8 cellular contexts compared by ENCODE assay signal in genomic region chr7:5045558-5046396, GRCh38. TPM values are rescaled to one million over a fixed set of nuclear protein-coding genes. Genes with fewer than 3 reads are reported as not detected.
DNase-seq lines count a peak whose midpoint lies in the region; ATAC-seq and TF ChIP-seq lines count a peak whose summit lies in the region.

RBAK (plus strand) TSS chr7:5045860; CDS start chr7:5048077, 2,217 bp downstream.

- peak within 1 kb of the TSS; percentile 85 for H3K4me3 Mint-ChIP-seq in activated T-cell treated with anti-CD3 and anti-CD28 coated beads, Interleukin-2, amount 50 U/mL, for 4 hours

- H3K36me3 Mint-ChIP-seq in activated T-cell treated with anti-CD3 and anti-CD28 coated beads, Interleukin-2, amount 50 U/mL, for 4 hours (ENCODE audit: insufficient read depth), result peaks cover 24% of the 10 kb centered on the region

- peaks cover 25% of the 10 kb centered on the region for H3K4me1 Mint-ChIP-seq in activated T-cell treated with anti-CD3 and anti-CD28 coated beads, Interleukin-2, amount 50 U/mL, for 4 hours (ENCODE audit: low read depth)

- BruUV-seq in Panc1 (replicated peaks; lab: Mats Ljungman, UMichigan), result TSS peak; percentile 63

- TF ChIP-seq CTCF in Panc1 (IDR thresholded peaks at IDR 0.05), result no peak
- TF ChIP-seq CTCF in esophagus muscularis mucosa (IDR thresholded peaks at IDR 0.05), result peak in 2 of 3 experiments; percentile 9 to 17

- H3K36me3 ChIP-seq in Panc1 (ENCODE audit: control insufficient read depth, insufficient read depth, low read length), result no peaks in the 10 kb centered on the region
- H3K36me3 ChIP-seq in esophagus muscularis mucosa, result peaks cover 11 to 27% (median 17%) of the 10 kb centered on the region in 4 donors
- peaks cover 0 to 19% of the 10 kb centered on the region in 2 donors for H3K36me3 ChIP-seq in muscle layer of duodenum (ENCODE audit: control insufficient read depth in 1 of 2, insufficient read depth in 2 of 2, low read length in 2 of 2)

- H3K27me3 ChIP-seq in Panc1 (ENCODE audit: control insufficient read depth, insufficient read depth, low read length) (no peaks in the 10 kb centered on the region), esophagus muscularis mucosa (no peaks in the 10 kb centered on the region), muscle layer of duodenum (ENCODE audit: low read depth, low read length) (no peaks in the 10 kb centered on the region)

- WGBS in esophagus muscularis mucosa, result 1% methylated on average over 27 of the region's 69 CpGs

- TF ChIP-seq POLR2A in esophagus muscularis mucosa (IDR thresholded peaks at IDR 0.05; ENCODE audit: low read depth), result no peak

- H3K27ac ChIP-seq in Panc1 (ENCODE audit: low read length) (peak within 1 kb of the TSS; percentile 95), esophagus muscularis mucosa (replicated peaks in 1 of 4) (peak within 1 kb of the TSS; percentile 83 to 88 (median 88)), muscle layer of duodenum (ENCODE audit: low read length) (no peak within 1 kb of the TSS)

- H3K4me3 ChIP-seq in Panc1 (ENCODE audit: low read depth in 2 of 2, low read length in 2 of 2) (peak within 1 kb of the TSS; percentile 74 to 88), esophagus muscularis mucosa (peak within 1 kb of the TSS; percentile 76 to 95 (median 82)), muscle layer of duodenum (ENCODE audit: low read depth in 1 of 2, low read length in 2 of 2) (peak within 1 kb of the TSS; percentile 52 to 88)

- H3K4me1 ChIP-seq in Panc1 (ENCODE audit: control insufficient read depth, insufficient read depth, low read length), result 0 out of 2 replicates have a peak, but pooled peaks cover 3% of the 10 kb centered on the region
- H3K4me1 ChIP-seq in esophagus muscularis mucosa, result peaks cover 9 to 19% (median 16%) of the 10 kb centered on the region in 4 donors
- peaks cover 0 to 3% of the 10 kb centered on the region in 2 donors for H3K4me1 ChIP-seq in muscle layer of duodenum (ENCODE audit: control insufficient read depth in 1 of 2, insufficient read depth in 2 of 2, low read length in 2 of 2)

- CTCF ChIA-PET in Panc1 (lab: Charles Lee), result interaction anchor here (0.6 kb wide), 1 partner anchor 136 kb away, joined by 8 read pairs; no protein-coding TSS in a partner anchor

- in situ Hi-C loops in KBM-7 (cut with MboI; ENCODE audit: low pct_unique_long_range_greater_than_20kb, low sequenced_read_pairs), result no loop called here
- in situ Hi-C loops in Panc1 (cut with HindIII; ENCODE audit: low pct_unique_long_range_greater_than_20kb, low sequenced_read_pairs), result no loop called here

- POLR2A ChIA-PET in Panc1 (lab: Charles Lee), result interaction anchor here (0.6 kb wide), 1 partner anchor 95 kb away, joined by 4 read pairs; no protein-coding TSS in a partner anchor

- intact Hi-C loops in Panc1 (cut with micrococcal nuclease; ENCODE audit: unreplicated experiment) (no loop called here), esophagus muscularis mucosa (cut with DNase I) (no loop called here)

- H3K9me3 Mint-ChIP-seq in activated T-cell treated with anti-CD3 and anti-CD28 coated beads, Interleukin-2, amount 50 U/mL, for 4 hours, result peaks cover 5% of the 10 kb centered on the region

- ATAC-seq in GM21723 (IDR thresholded peaks at IDR 0.05; ENCODE audit: unreplicated experiment), result peak; percentile 100
- ATAC-seq in Panc1, result peak; percentile 100
- peak; percentile 100 for ATAC-seq in activated T-cell treated with anti-CD3 and anti-CD28 coated beads, Interleukin-2, amount 50 U/mL, for 4 hours

- H3K9me3 ChIP-seq in Panc1 (ENCODE audit: control insufficient read depth, insufficient read depth, low read depth, low read length) (peaks cover 4% of the 10 kb centered on the region; the same call in 1 of the 2 replicates), esophagus muscularis mucosa (no peaks in the 10 kb centered on the region), muscle layer of duodenum (ENCODE audit: control insufficient read depth in 1 of 2, low read length in 2 of 2) (no peaks in the 10 kb centered on the region)

- DNase-seq in DMS79 (lab: John Stamatoyannopoulos, UW) (peak; percentile 88), KBM-7 (peak; percentile 96), Panc1 (ENCODE audit: low read depth, low spot score) (peak; percentile 67), esophagus muscularis mucosa (ENCODE audit: extremely low spot score) (peak; percentile 97)
- DNase-seq in activated T-cell treated with anti-CD3 and anti-CD28 coated beads, Interleukin-2, amount 50 U/mL, for 4 hours, result peak; percentile 81
- peak; percentile 75 for DNase-seq in stimulated activated CD8-positive, alpha-beta memory T cell treated with anti-CD3 and anti-CD28 coated beads, Interleukin-7, amount 100 ng/mL, for 24 hours (ENCODE audit: low read depth)

- H3K27me3 Mint-ChIP-seq in activated T-cell treated with anti-CD3 and anti-CD28 coated beads, Interleukin-2, amount 50 U/mL, for 4 hours (ENCODE audit: low read depth), result no peaks in the 10 kb centered on the region

- TF ChIP-seq EP300 in esophagus muscularis mucosa (IDR thresholded peaks at IDR 0.05), result no peak

RNA-seq across cellular contexts. Expression of gene RBAK, which starts in this region (rescaled TPM):
- total RNA-seq in Panc1 (2021; ENCODE audit: unreplicated experiment) (14.8 TPM), esophagus muscularis mucosa (10 to 100 TPM in 1 of 4 donors, 1 to 10 TPM in 3; 8.6 to 10.4 (median 9.5) TPM)
- 5.2 TPM for polyA plus RNA-seq in Panc1 (2012; ENCODE audit: insufficient read length)
- total RNA-seq in activated T-cell treated with anti-CD3 and anti-CD28 coated beads, Interleukin-2, amount 50 U/mL, for 4 hours, result 1 to 10 TPM; 8.7 to 8.9 (median 8.9) TPM
